24 cellular contexts compared by ENCODE assay signal in the genomic region with DNA sequence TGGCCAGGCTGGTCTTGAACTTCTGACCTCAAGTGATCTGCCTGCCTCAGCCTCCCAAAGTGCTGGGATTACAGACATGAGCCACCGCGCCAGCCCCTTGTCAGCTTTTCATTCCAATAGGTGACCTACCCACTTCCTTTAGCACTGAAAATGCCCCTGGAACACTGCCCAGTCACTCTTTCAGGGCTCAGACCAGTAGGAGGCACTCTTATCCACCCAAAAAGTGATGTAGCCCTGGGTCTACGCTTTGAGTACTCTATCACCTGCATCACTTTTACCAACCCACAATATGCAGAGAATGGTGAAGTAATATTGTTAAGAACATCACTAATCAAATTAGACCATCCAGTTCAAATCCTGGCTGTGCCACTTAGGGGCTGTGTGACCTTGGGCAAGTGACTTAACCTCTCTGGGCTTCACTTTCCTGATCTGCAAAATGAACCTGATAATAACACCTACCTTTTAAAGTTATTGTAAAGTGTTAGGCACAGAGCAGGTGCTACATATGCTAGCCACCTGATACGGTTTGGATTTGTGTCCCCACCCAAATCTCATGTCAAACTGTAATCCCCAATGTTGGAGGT. TPM values are rescaled to one million over a fixed set of nuclear protein-coding genes. Genes with fewer than 3 reads are reported as not detected.
"Had no signal": no experiment of that assay in that cellular context is flagged by ENCODE, and none has a peak within 500 bp of the region (broad histone marks: within the 10 kb centered on the region; RNA-seq: fewer than 3 reads in every experiment).

No MANE protein-coding gene starts in this region.

- DNase-seq: activated CD4-positive, alpha-beta T cell treated with anti-CD3 and anti-CD28 coated beads, Interleukin-2, amount 50 U/mL, for 4 hours; activated gamma-delta T cell treated with Interleukin-2 at 50 U/mL for 16 hours; activated T-cell treated with anti-CD3 and anti-CD28 coated beads for 4 hours; adrenal gland; effector memory CD8-positive, alpha-beta T cell; foreskin fibroblast; hippocampal formation; lower lobe of right lung; spleen; stimulated activated CD8-positive, alpha-beta memory T cell treated with anti-CD3 and anti-CD28 coated beads, Interleukin-4, amount 100 ng/mL, for 48 hours; stimulated activated naive CD4-positive, alpha-beta T cell; T-helper 2 cell; upper lobe of right lung; WERI-Rb-1 had no signal

- H3K9me3 Mint-ChIP-seq: mesothelial cell of epicardium, nephron had no signal

- H3K27me3 ChIP-seq: adrenal gland, upper lobe of right lung had no signal

- H3K9me3 ChIP-seq: adrenal gland, lower lobe of right lung, upper lobe of right lung had no signal

- H3K4me3 Mint-ChIP-seq: activated T-helper 1 cell treated with anti-CD3 and anti-CD28 coated beads, Interleukin-12 subunit alpha, Interleukin-12 subunit beta, Interleukin-2, Interleukin-4 antibody, amounts not matched to agents 30 ng/mL and 10 ng/mL and 1 ng/mL, durations not matched to agents 14 hours and 24 hours and 36 hours; effector memory CD8-positive, alpha-beta T cell; mesothelial cell of epicardium; nephron had no signal

- H3K36me3 ChIP-seq: adrenal gland, lower lobe of right lung, spleen, upper lobe of right lung, WERI-Rb-1 had no signal

- H3K4me1 Mint-ChIP-seq: mesothelial cell of epicardium, nephron had no signal

- H3K27ac Mint-ChIP-seq: activated T-helper 1 cell treated with anti-CD3 and anti-CD28 coated beads, Interleukin-12 subunit alpha, Interleukin-12 subunit beta, Interleukin-2, Interleukin-4 antibody, amounts not matched to agents 30 ng/mL and 10 ng/mL and 1 ng/mL, durations not matched to agents 14 hours and 24 hours and 36 hours; effector memory CD8-positive, alpha-beta T cell; mesothelial cell of epicardium; nephron had no signal

- H3K36me3 Mint-ChIP-seq: mesothelial cell of epicardium had no signal

- ATAC-seq: activated naive CD4-positive, alpha-beta T cell treated with anti-CD3 and anti-CD28 coated beads, Interleukin-2, amount 50 U/mL, for 72 hours; effector memory CD8-positive, alpha-beta T cell; lower lobe of right lung; upper lobe of right lung had no signal

- H3K4me3 ChIP-seq: adrenal gland, lower lobe of right lung, spleen, upper lobe of right lung had no signal

- H3K27ac ChIP-seq: adrenal gland, epithelial cell of prostate, lower lobe of right lung, spleen, upper lobe of right lung, WERI-Rb-1 had no signal

- H3K4me1 ChIP-seq: adrenal gland, lower lobe of right lung, spleen, upper lobe of right lung had no signal

RNA-seq across cellular contexts. Expression of a gene that starts 5.2 kb away (rescaled TPM):
- total RNA-seq: activated CD8-positive, alpha-beta memory T cell treated with anti-CD3 and anti-CD28 coated beads for 36 hours; activated naive CD4-positive, alpha-beta T cell treated with anti-CD3 and anti-CD28 coated beads, Interleukin-2, amount 50 U/mL, for 72 hours; activated T-helper 1 cell treated with anti-CD3 and anti-CD28 coated beads, Interleukin-12 subunit alpha, Interleukin-12 subunit beta, Interleukin-2, Interleukin-4 antibody, amounts not matched to agents 30 ng/mL and 10 ng/mL and 1 ng/mL, durations not matched to agents 14 hours and 24 hours and 36 hours; astrocyte; bronchial epithelial cell; lower lobe of right lung; renal cortical epithelial cell; upper lobe of right lung had no signal
- polyA plus RNA-seq: keratinocyte had no signal
